In genomic region chr1:4960336-4960735, GRCh38 we compare ENCODE assay signal across 39 cellular contexts.
"Had no signal": no experiment of that assay in that cellular context is flagged by ENCODE, and none has a peak within 500 bp of the region (broad histone marks: within the 10 kb centered on the region; RNA-seq: fewer than 3 reads in every experiment).

No MANE protein-coding gene starts in this region.

- DNase-seq: activated effector memory CD4-positive, alpha-beta T cell treated with anti-CD3 and anti-CD28 coated beads, Interleukin-2, amount 50 U/mL, for 16 hours; activated effector memory CD4-positive, alpha-beta T cell treated with Interleukin-2 at 50 U/mL for 16 hours; activated gamma-delta T cell; activated gamma-delta T cell treated with Interleukin-2 at 50 U/mL for 16 hours; activated naive CD4-positive, alpha-beta T cell; activated naive CD4-positive, alpha-beta T cell treated with anti-CD3 and anti-CD28 coated beads for 36 hours; activated naive CD4-positive, alpha-beta T cell treated with anti-CD3 and anti-CD28 coated beads, Interleukin-2, amount 10 ng/mL, durations not matched to agents 7 days and 5 days; activated naive CD4-positive, alpha-beta T cell treated with anti-CD3 and anti-CD28 coated beads, Interleukin-2, amount 50 U/mL, for 16 hours; activated naive CD4-positive, alpha-beta T cell treated with Interleukin-2 at 50 U/mL for 16 hours; activated naive CD8-positive, alpha-beta T cell treated with anti-CD3 and anti-CD28 coated beads for 36 hours; activated naive CD8-positive, alpha-beta T cell treated with anti-CD3 and anti-CD28 coated beads, Interleukin-2, amount 10 ng/mL, durations not matched to agents 7 days and 5 days; activated naive CD8-positive, alpha-beta T cell treated with anti-CD3 and anti-CD28 coated beads, Interleukin-2, amount 50 U/mL, for 24 hours; activated T-cell treated with anti-CD3 and anti-CD28 coated beads for 4 hours; activated T-cell treated with anti-CD3 and anti-CD28 coated beads, Interleukin-2, amount 50 U/mL, for 1 hour; activated T-cell treated with anti-CD3 and anti-CD28 coated beads, Interleukin-2, amount 50 U/mL, for 24 hours; activated T-cell treated with anti-CD3 and anti-CD28 coated beads, Interleukin-2, amount 50 U/mL, for 4 hours; activated T-cell treated with anti-CD3 and anti-CD28 coated beads, Interleukin-2, amount 50 U/mL, for 48 hours; activated T-cell treated with anti-CD3 and anti-CD28 coated beads, Interleukin-2, amount 50 U/mL, for 72 hours; adrenal gland; amniotic stem cell; amygdala; anterior cingulate cortex; aorta; body of pancreas; brain microvascular endothelial cell; caudate nucleus; central memory CD4-positive, alpha-beta T cell; cerebellar nuclear complex had no signal

- H3K4me3 Mint-ChIP-seq: activated naive CD4-positive, alpha-beta T cell treated with anti-CD3 and anti-CD28 coated beads for 36 hours; activated naive CD4-positive, alpha-beta T cell treated with anti-CD3 and anti-CD28 coated beads, Interleukin-2, amount 10 ng/mL, durations not matched to agents 7 days and 5 days; activated naive CD4-positive, alpha-beta T cell treated with anti-CD3 and anti-CD28 coated beads, Interleukin-2, amount 50 U/mL, for 24 hours; activated naive CD8-positive, alpha-beta T cell; activated naive CD8-positive, alpha-beta T cell treated with anti-CD3 and anti-CD28 coated beads for 36 hours; activated naive CD8-positive, alpha-beta T cell treated with anti-CD3 and anti-CD28 coated beads, Interleukin-2, amount 10 ng/mL, durations not matched to agents 7 days and 5 days; activated naive CD8-positive, alpha-beta T cell treated with anti-CD3 and anti-CD28 coated beads, Interleukin-2, amount 50 U/mL, for 24 hours; activated T-cell treated with anti-CD3 and anti-CD28 coated beads, Interleukin-2, amount 50 U/mL, for 24 hours; activated T-cell treated with anti-CD3 and anti-CD28 coated beads, Interleukin-2, amount 50 U/mL, for 4 hours; activated T-cell treated with anti-CD3 and anti-CD28 coated beads, Interleukin-2, amount 50 U/mL, for 72 hours; activated T-helper 1 cell treated with anti-CD3 and anti-CD28 coated beads, Interleukin-12 subunit alpha, Interleukin-12 subunit beta, Interleukin-2, Interleukin-4 antibody, amounts not matched to agents 30 ng/mL and 10 ng/mL and 1 ng/mL, durations not matched to agents 14 hours and 24 hours and 36 hours; activated T-helper 17 cell treated with anti-CD3 and anti-CD28 coated beads, Interleukin-2, amount 50 U/mL, for 72 hours; brain; central memory CD8-positive, alpha-beta T cell had no signal

- H3K36me3 ChIP-seq: adrenal gland, ascending aorta, brain microvascular endothelial cell, breast epithelium, cardiac muscle cell had no signal

- H3K36me3 Mint-ChIP-seq: activated naive CD4-positive, alpha-beta T cell treated with anti-CD3 and anti-CD28 coated beads, Interleukin-2, amount 10 ng/mL, durations not matched to agents 7 days and 5 days; activated naive CD4-positive, alpha-beta T cell treated with anti-CD3 and anti-CD28 coated beads, Interleukin-2, amount 50 U/mL, for 24 hours; activated naive CD4-positive, alpha-beta T cell treated with anti-CD3 and anti-CD28 coated beads, Interleukin-2, amount 50 U/mL, for 72 hours; activated naive CD8-positive, alpha-beta T cell; activated naive CD8-positive, alpha-beta T cell treated with anti-CD3 and anti-CD28 coated beads for 36 hours; activated naive CD8-positive, alpha-beta T cell treated with anti-CD3 and anti-CD28 coated beads, Interleukin-2, amount 10 ng/mL, durations not matched to agents 7 days and 5 days; brain had no signal

- H3K27me3 ChIP-seq: adrenal gland, ascending aorta, body of pancreas, brain microvascular endothelial cell, cardiac muscle cell had no signal

- H3K27ac ChIP-seq: adrenal gland, ascending aorta, body of pancreas, brain microvascular endothelial cell, breast epithelium, cardiac muscle cell had no signal

- ATAC-seq: activated naive CD4-positive, alpha-beta T cell treated with anti-CD3 and anti-CD28 coated beads, Interleukin-2, amount 50 U/mL, for 72 hours; activated naive CD8-positive, alpha-beta T cell treated with anti-CD3 and anti-CD28 coated beads, Interleukin-2, amount 50 U/mL, for 24 hours; activated T-cell treated with anti-CD3 and anti-CD28 coated beads, Interleukin-2, amount 50 U/mL, for 4 hours; activated T-cell treated with anti-CD3 and anti-CD28 coated beads, Interleukin-2, amount 50 U/mL, for 72 hours; activated T-helper 17 cell treated with anti-CD3 and anti-CD28 coated beads, Interleukin-2, amount 50 U/mL, for 72 hours; body of pancreas had no signal

- H3K27me3 Mint-ChIP-seq: activated naive CD4-positive, alpha-beta T cell treated with anti-CD3 and anti-CD28 coated beads, Interleukin-2, amount 50 U/mL, for 24 hours; brain had no signal

- H3K4me1 Mint-ChIP-seq: activated naive CD4-positive, alpha-beta T cell treated with anti-CD3 and anti-CD28 coated beads, Interleukin-2, amount 10 ng/mL, durations not matched to agents 7 days and 5 days; activated naive CD4-positive, alpha-beta T cell treated with anti-CD3 and anti-CD28 coated beads, Interleukin-2, amount 50 U/mL, for 24 hours; activated naive CD8-positive, alpha-beta T cell treated with anti-CD3 and anti-CD28 coated beads for 36 hours; activated naive CD8-positive, alpha-beta T cell treated with anti-CD3 and anti-CD28 coated beads, Interleukin-2, amount 10 ng/mL, durations not matched to agents 7 days and 5 days; activated naive CD8-positive, alpha-beta T cell treated with anti-CD3 and anti-CD28 coated beads, Interleukin-2, amount 50 U/mL, for 24 hours; activated T-helper 17 cell treated with anti-CD3 and anti-CD28 coated beads, Interleukin-2, amount 50 U/mL, for 72 hours; central memory CD8-positive, alpha-beta T cell had no signal

- H3K9me3 ChIP-seq: adrenal gland, ascending aorta, breast epithelium had no signal

- H3K9me3 Mint-ChIP-seq: activated naive CD4-positive, alpha-beta T cell treated with anti-CD3 and anti-CD28 coated beads for 36 hours; activated naive CD4-positive, alpha-beta T cell treated with anti-CD3 and anti-CD28 coated beads, Interleukin-2, amount 10 ng/mL, durations not matched to agents 7 days and 5 days; activated naive CD4-positive, alpha-beta T cell treated with anti-CD3 and anti-CD28 coated beads, Interleukin-2, amount 50 U/mL, for 24 hours; activated naive CD4-positive, alpha-beta T cell treated with anti-CD3 and anti-CD28 coated beads, Interleukin-2, amount 50 U/mL, for 72 hours; activated naive CD8-positive, alpha-beta T cell treated with anti-CD3 and anti-CD28 coated beads for 36 hours; activated naive CD8-positive, alpha-beta T cell treated with anti-CD3 and anti-CD28 coated beads, Interleukin-2, amount 10 ng/mL, durations not matched to agents 7 days and 5 days; activated naive CD8-positive, alpha-beta T cell treated with anti-CD3 and anti-CD28 coated beads, Interleukin-2, amount 50 U/mL, for 24 hours; activated T-cell treated with anti-CD3 and anti-CD28 coated beads, Interleukin-2, amount 50 U/mL, for 24 hours; activated T-cell treated with anti-CD3 and anti-CD28 coated beads, Interleukin-2, amount 50 U/mL, for 4 hours; activated T-cell treated with anti-CD3 and anti-CD28 coated beads, Interleukin-2, amount 50 U/mL, for 72 hours; activated T-helper 1 cell treated with anti-CD3 and anti-CD28 coated beads, Interleukin-12 subunit alpha, Interleukin-12 subunit beta, Interleukin-2, Interleukin-4 antibody, amounts not matched to agents 30 ng/mL and 10 ng/mL and 1 ng/mL, durations not matched to agents 14 hours and 24 hours and 36 hours; activated T-helper 17 cell treated with anti-CD3 and anti-CD28 coated beads, Interleukin-2, amount 50 U/mL, for 72 hours; activated T-helper 2 cell treated with anti-CD3 and anti-CD28 coated beads, Interferon-gamma antibody, Interleukin-2, Interleukin-4, amounts not matched to agents 10 μg/mL and 5 μg/mL and 100 μg/mL, durations not matched to agents 14 hours and 24 hours and 36 hours; central memory CD8-positive, alpha-beta T cell had no signal

- H3K27ac Mint-ChIP-seq: activated naive CD4-positive, alpha-beta T cell treated with anti-CD3 and anti-CD28 coated beads for 36 hours; activated naive CD4-positive, alpha-beta T cell treated with anti-CD3 and anti-CD28 coated beads, Interleukin-2, amount 50 U/mL, for 24 hours; activated naive CD8-positive, alpha-beta T cell; activated naive CD8-positive, alpha-beta T cell treated with anti-CD3 and anti-CD28 coated beads for 36 hours; activated naive CD8-positive, alpha-beta T cell treated with anti-CD3 and anti-CD28 coated beads, Interleukin-2, amount 10 ng/mL, durations not matched to agents 7 days and 5 days; activated naive CD8-positive, alpha-beta T cell treated with anti-CD3 and anti-CD28 coated beads, Interleukin-2, amount 50 U/mL, for 24 hours; activated T-cell treated with anti-CD3 and anti-CD28 coated beads, Interleukin-2, amount 50 U/mL, for 24 hours; activated T-cell treated with anti-CD3 and anti-CD28 coated beads, Interleukin-2, amount 50 U/mL, for 72 hours; activated T-helper 1 cell treated with anti-CD3 and anti-CD28 coated beads, Interleukin-12 subunit alpha, Interleukin-12 subunit beta, Interleukin-2, Interleukin-4 antibody, amounts not matched to agents 30 ng/mL and 10 ng/mL and 1 ng/mL, durations not matched to agents 14 hours and 24 hours and 36 hours; activated T-helper 17 cell treated with anti-CD3 and anti-CD28 coated beads, Interleukin-2, amount 50 U/mL, for 72 hours; activated T-helper 2 cell treated with anti-CD3 and anti-CD28 coated beads, Interferon-gamma antibody, Interleukin-2, Interleukin-4, amounts not matched to agents 10 μg/mL and 5 μg/mL and 100 μg/mL, durations not matched to agents 14 hours and 24 hours and 36 hours had no signal

- H3K4me3 ChIP-seq: adrenal gland, ascending aorta, body of pancreas, breast epithelium, cardiac muscle cell had no signal

- H3K4me1 ChIP-seq: ascending aorta, body of pancreas, breast epithelium had no signal
